35 cellular contexts compared by ENCODE assay signal in genomic region chr17:12438212-12438611, GRCh38.
"Had no signal": no experiment of that assay in that cellular context is flagged by ENCODE, and none has a peak within 500 bp of the region (broad histone marks: within the 10 kb centered on the region; RNA-seq: fewer than 3 reads in every experiment).

No MANE protein-coding gene starts in this region.

- H3K27me3 ChIP-seq: MG63 had no signal

- H3K36me3 ChIP-seq: MG63 had no signal

- H3K4me3 ChIP-seq: MG63 had no signal

- DNase-seq: Karpas-422, Kasumi-1, MG63, MM.1S, MV-4-11, NCI-H1048, NCI-H1092, NCI-H1092 treated with DMSO at 0.1 percent for 48 hours, NCI-H1105, NCI-H1105 treated with DMSO at 0.1 percent for 48 hours, NCI-H1417, NCI-H1417 treated with DMSO at 0.1 percent for 48 hours, NCI-H1436, NCI-H1436 treated with DMSO at 0.1 percent for 48 hours, NCI-H146, NCI-H1694, NCI-H1694 treated with DMSO at 0.1 percent for 48 hours, NCI-H187, NCI-H187 treated with DMSO at 0.1 percent for 48 hours, NCI-H1930, NCI-H2029, NCI-H2029 treated with DMSO at 0.1 percent for 48 hours, NCI-H2081, NCI-H2081 treated with DMSO at 0.1 percent for 48 hours, NCI-H2107, NCI-H2171, NCI-H2171 treated with DMSO at 0.1 percent for 48 hours, NCI-H2227 treated with DMSO at 0.1 percent for 48 hours, NCI-H226, NCI-H345, NCI-H446, NCI-H446 treated with DMSO at 0.1 percent for 48 hours, NCI-H510A, NCI-H510A treated with DMSO at 0.1 percent for 48 hours, NCI-H524 had no signal

- H3K9me3 ChIP-seq: MG63 had no signal
